21 cellular contexts compared by ENCODE assay signal in the genomic region with DNA sequence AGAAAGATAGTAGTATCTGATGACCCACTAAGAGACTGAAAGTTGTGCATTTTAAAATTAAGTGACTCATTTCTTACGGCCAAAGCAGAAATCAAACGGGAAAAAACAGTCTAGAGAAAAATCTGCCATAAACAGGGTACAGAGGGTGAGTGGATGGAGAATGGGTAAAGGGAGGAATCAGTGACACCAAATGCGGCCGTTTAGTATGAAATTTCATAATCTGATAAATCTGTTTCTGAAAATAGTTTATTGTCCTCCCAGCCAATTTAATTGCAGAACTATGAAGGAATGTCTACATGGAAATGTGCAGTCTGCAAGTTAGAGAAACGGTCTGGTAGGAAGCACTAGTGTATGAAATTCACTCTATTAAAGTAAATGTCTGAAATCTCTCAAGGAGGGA. TPM values are rescaled to one million over a fixed set of nuclear protein-coding genes. Genes with fewer than 3 reads are reported as not detected.
DNase-seq lines count a peak whose midpoint lies in the region; FAIRE-seq and TF ChIP-seq lines count a peak whose summit lies in the region.
"Had no signal": no experiment of that assay in that cellular context is flagged by ENCODE, and none has a peak within 500 bp of the region (broad histone marks: within the 10 kb centered on the region; RNA-seq: fewer than 3 reads in every experiment).

No MANE protein-coding gene starts in this region.

- no TSS peak for BruUV-seq in PC-9 (replicated peaks; lab: Mats Ljungman, UMichigan)
- BruUV-seq in endothelial cell of umbilical vein (replicated peaks; lab: Mats Ljungman, UMichigan) = no TSS peak

- H3K36me3 Mint-ChIP-seq in mesothelial cell of epicardium = no peaks in the 10 kb centered on the region
- H3K36me3 Mint-ChIP-seq: naive B cell had no signal

- intact Hi-C loops in PC-9 (cut with micrococcal nuclease; ENCODE audit: unreplicated experiment) (no loop called here), endothelial cell of umbilical vein (cut with micrococcal nuclease) (no loop called here)

- H3K27me3 Mint-ChIP-seq in mesothelial cell of epicardium (ENCODE audit: low read depth) = no peaks in the 10 kb centered on the region
- H3K27me3 Mint-ChIP-seq: progenitor cell of endocrine pancreas had no signal

- H3K4me3 Mint-ChIP-seq in mesothelial cell of epicardium = no peak overlapping the region
- H3K4me3 Mint-ChIP-seq: IgD-negative memory B cell, naive B cell had no signal

- TF ChIP-seq CTCF in PC-9 (conservative IDR thresholded peaks at IDR 0.05) (no peak), endothelial cell of umbilical vein (IDR thresholded peaks at IDR 0.05; ENCODE audit: extremely low read depth in 1 of 2, insufficient read depth in 1 of 2, low read depth in 1 of 2, low read length in 2 of 2) (no peak), mesothelial cell of epicardium (IDR thresholded peaks at IDR 0.05; ENCODE audit: unreplicated experiment) (no peak)

- no peak overlapping the region for H3K9ac ChIP-seq in endothelial cell of umbilical vein (replicated peaks; ENCODE audit: extremely low read depth, insufficient read depth, low read length)

- H3K27ac Mint-ChIP-seq in mesothelial cell of epicardium = peak overlapping the region; percentile 7
- H3K27ac Mint-ChIP-seq: activated T-helper 2 cell treated with anti-CD3 and anti-CD28 coated beads, Interferon-gamma antibody, Interleukin-2, Interleukin-4, amounts not matched to agents 10 μg/mL and 5 μg/mL and 100 μg/mL, durations not matched to agents 14 hours and 24 hours and 36 hours; IgD-negative memory B cell; naive B cell; progenitor cell of endocrine pancreas had no signal

- peaks cover 17% of the 10 kb centered on the region for H3K4me1 Mint-ChIP-seq in mesothelial cell of epicardium

- no peaks in the 10 kb centered on the region for H4K20me1 ChIP-seq in PC-9 (ENCODE audit: insufficient read depth)
- no peaks in the 10 kb centered on the region for H4K20me1 ChIP-seq in endothelial cell of umbilical vein (replicated peaks; ENCODE audit: control insufficient read depth, extremely low read depth, insufficient read depth, low read length)

- H3K4me3 ChIP-seq in PC-9 (no peak overlapping the region), endothelial cell of umbilical vein (replicated peaks in 1 of 3; ENCODE audit: insufficient read depth in 1 of 3, low read depth in 1 of 3, low read length in 3 of 3) (no peak overlapping the region)
- H3K4me3 ChIP-seq: esophagus muscularis mucosa, stomach had no signal

- H3K27ac ChIP-seq in PC-9 = peak overlapping the region; percentile 88
- H3K27ac ChIP-seq in endothelial cell of umbilical vein (ENCODE audit: insufficient read depth, low read depth, low read length) = no peak overlapping the region
- H3K27ac ChIP-seq: VCaP had no signal

- H3K36me3 ChIP-seq in PC-9 (ENCODE audit: low read depth) = 0 out of 2 replicates have a peak, but pooled peaks cover 15% of the 10 kb centered on the region
- no peaks in the 10 kb centered on the region for H3K36me3 ChIP-seq in endothelial cell of umbilical vein (ENCODE audit: control insufficient read depth in 2 of 2, extremely low read depth in 1 of 2, insufficient read depth in 2 of 2, low read length in 2 of 2)
- H3K36me3 ChIP-seq: esophagus muscularis mucosa, stomach had no signal

- H3K4me2 ChIP-seq in PC-9 (peak overlapping the region; percentile 74; the same call in 1 of the 2 replicates), endothelial cell of umbilical vein (ENCODE audit: insufficient read depth, low read length) (peak overlapping the region; percentile 25)

- POLR2A ChIA-PET in PC-9 (lab: Charles Lee; ENCODE audit: unreplicated experiment) = interaction anchor here (0.6 kb wide), 1 partner anchor 11 kb away, joined by 7 read pairs; no protein-coding TSS in a partner anchor
- POLR2A ChIA-PET in endothelial cell of umbilical vein (lab: Charles Lee) = no interaction called here

- H3K4me1 ChIP-seq in PC-9 (replicated peaks; ENCODE audit: insufficient read depth) (peaks cover 68% of the 10 kb centered on the region), endothelial cell of umbilical vein (ENCODE audit: control insufficient read depth, extremely low read depth, insufficient read depth, low read length) (peaks cover 28% of the 10 kb centered on the region)

- CTCF ChIA-PET in PC-9 (lab: Charles Lee) (interaction anchor here (1.2 kb wide), 1 partner anchor 82 kb away, joined by 5 read pairs; no protein-coding TSS in a partner anchor), endothelial cell of umbilical vein (lab: Charles Lee) (interaction anchor here (0.6 to 0.8 kb wide), 2 partner anchors 36 to 40 kb away, joined by 3 read pairs; no protein-coding TSS in a partner anchor)

- H3K9me2 ChIP-seq in PC-9 (ENCODE audit: insufficient read depth) = no peaks in the 10 kb centered on the region

- no peak overlapping the region for H2AFZ ChIP-seq in PC-9
- H2AFZ ChIP-seq in endothelial cell of umbilical vein (ENCODE audit: low read depth, low read length) = no peak overlapping the region

- H3K9me3 ChIP-seq in PC-9 (ENCODE audit: insufficient read depth, low read depth) = no peaks in the 10 kb centered on the region
- H3K9me3 ChIP-seq in endothelial cell of umbilical vein (replicated peaks; ENCODE audit: control insufficient read depth, insufficient read depth, low read length) = no peaks in the 10 kb centered on the region
- H3K9me3 ChIP-seq: esophagus muscularis mucosa, stomach had no signal

- H3K27me3 ChIP-seq in PC-9 (ENCODE audit: insufficient read depth, low read depth) = no peaks in the 10 kb centered on the region
- no peaks in the 10 kb centered on the region for H3K27me3 ChIP-seq in endothelial cell of umbilical vein (ENCODE audit: control insufficient read depth in 2 of 2, insufficient read depth in 2 of 2, low read length in 2 of 2)
- H3K27me3 ChIP-seq: esophagus muscularis mucosa, stomach had no signal

- H3K9me3 Mint-ChIP-seq in mesothelial cell of epicardium = no peaks in the 10 kb centered on the region
- H3K9me3 Mint-ChIP-seq: activated T-helper 2 cell treated with anti-CD3 and anti-CD28 coated beads, Interferon-gamma antibody, Interleukin-2, Interleukin-4, amounts not matched to agents 10 μg/mL and 5 μg/mL and 100 μg/mL, durations not matched to agents 14 hours and 24 hours and 36 hours; IgD-negative memory B cell; naive B cell had no signal

- no peak for TF ChIP-seq POLR2A in endothelial cell of umbilical vein (IDR thresholded peaks at IDR 0.05; ENCODE audit: low read depth, low read length)

- no peak for FAIRE-seq in endothelial cell of umbilical vein (lab: Jason Lieb, UNC)
- FAIRE-seq: G401.6, RCC 7860 had no signal

- H3F3A ChIP-seq in PC-9 (ENCODE audit: insufficient read depth, low read depth) = peaks cover 43% of the 10 kb centered on the region

- DNase-seq in AG08395 (ENCODE audit: low spot score) (peak; percentile 44), PC-9 (peak in 1 of 2 experiments; percentile 20), endothelial cell of umbilical vein (ENCODE audit: low read depth, low spot score) (no peak), mesothelial cell of epicardium (ENCODE audit: low spot score in 2 of 2, unreplicated experiment in 2 of 2) (no peak), AG08396 (ENCODE audit: low spot score) (no peak), NCI-H446 (lab: John Stamatoyannopoulos, UW) (no peak), DMS153 treated with DMSO at 0.1 percent for 48 hours (lab: John Stamatoyannopoulos, UW; ENCODE audit: unreplicated experiment) (no peak), DMS114 treated with DMSO at 0.1 percent for 48 hours (lab: John Stamatoyannopoulos, UW; ENCODE audit: unreplicated experiment) (no peak)
- DNase-seq: activated CD8-positive, alpha-beta memory T cell treated with anti-CD3 and anti-CD28 coated beads for 24 hours; dermis blood vessel endothelial cell; MV-4-11; naive B cell; NCI-H2081; stomach had no signal

- H3K79me2 ChIP-seq in PC-9 (ENCODE audit: low read depth) (peaks cover 80% of the 10 kb centered on the region), endothelial cell of umbilical vein (ENCODE audit: control insufficient read depth, insufficient read depth, low read length) (no peaks in the 10 kb centered on the region)

- dilution Hi-C loops in endothelial cell of umbilical vein (cut with MboI; ENCODE audit: extremely low pct_ligation_motif_present, low sequenced_read_pairs) = no loop called here

- H3K9me1 ChIP-seq in endothelial cell of umbilical vein (replicated peaks; ENCODE audit: control insufficient read depth, extremely low read depth, insufficient read depth, low read length) = no peaks in the 10 kb centered on the region

TF ChIP-seq in endothelial cell of umbilical vein, 7 proteins besides CTCF, POLR2A, EP300 and RAD21:
- TF ChIP-seq FOS (IDR thresholded peaks at IDR 0.05; ENCODE audit: borderline replicate concordance, insufficient read depth, low read length) = no peak
- TF ChIP-seq EZH2 (IDR thresholded peaks at IDR 0.05; ENCODE audit: borderline replicate concordance, low read depth, low read length, severe bottlenecking) = no peak
- no peak for TF ChIP-seq POLR2AphosphoS5 (IDR thresholded peaks at IDR 0.05; ENCODE audit: insufficient read depth, low read depth, low read length)
- TF ChIP-seq MYC (IDR thresholded peaks at IDR 0.05; ENCODE audit: low read depth, low read length) = no peak
- TF ChIP-seq, protein P1, sequence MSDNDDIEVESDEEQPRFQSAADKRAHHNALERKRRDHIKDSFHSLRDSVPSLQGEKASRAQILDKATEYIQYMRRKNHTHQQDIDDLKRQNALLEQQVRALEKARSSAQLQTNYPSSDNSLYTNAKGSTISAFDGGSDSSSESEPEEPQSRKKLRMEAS (IDR thresholded peaks at IDR 0.05; ENCODE audit: insufficient read depth, insufficient read length) = no peak
- TF ChIP-seq GATA2 (IDR thresholded peaks at IDR 0.05; ENCODE audit: insufficient read depth, insufficient read length, low read depth, low read length) = no peak
- no peak for TF ChIP-seq JUN (IDR thresholded peaks at IDR 0.05; ENCODE audit: borderline replicate concordance, insufficient read depth, insufficient read length, low read depth)

RNA-seq across cellular contexts. Expression of a gene that starts 39.5 kb away (rescaled TPM):
- total RNA-seq in PC-9 (2021) (71.1 and 103 TPM in 2 replicates), endothelial cell of umbilical vein (0.88 TPM in 1 of 2 replicates, not detected in the other), mesothelial cell of epicardium (13.5 to 14.0 TPM (median 13.9 TPM) in 3 replicates)
- polyA plus RNA-seq in endothelial cell of umbilical vein = not detected in 2 replicates
- polyA plus RNA-seq in endothelial cell of umbilical vein (2011; cell fraction: cytosol; rRNA removed) = 0.04 TPM in 2 replicates
- not detected in 2 replicates for polyA plus RNA-seq in endothelial cell of umbilical vein (2011; cell fraction: nucleus; rRNA removed)
- polyA plus RNA-seq in endothelial cell of umbilical vein (2012) = 1.8 and 3.0 TPM in 2 replicates
- 0.19 TPM in 1 of 2 replicates, not detected in the other for polyA minus RNA-seq in endothelial cell of umbilical vein
- polyA minus RNA-seq in endothelial cell of umbilical vein (2011; cell fraction: cytosol; rRNA and poly(A)+ RNA removed) = not detected
- polyA minus RNA-seq in endothelial cell of umbilical vein (2011; cell fraction: nucleus; rRNA and poly(A)+ RNA removed) = not detected in 2 replicates
- total RNA-seq: activated T-helper 2 cell treated with anti-CD3 and anti-CD28 coated beads, Interferon-gamma antibody, Interleukin-2, Interleukin-4, amounts not matched to agents 10 μg/mL and 5 μg/mL and 100 μg/mL, durations not matched to agents 14 hours and 24 hours and 36 hours had no signal
- polyA plus RNA-seq: IgD-negative memory B cell had no signal
